Comparison of ENCODE assay signal across 10 cellular contexts in genomic region chr3:183073839-183074615, GRCh38. TPM values are rescaled to one million over a fixed set of nuclear protein-coding genes. Genes with fewer than 3 reads are reported as not detected.
DNase-seq lines count a peak whose midpoint lies in the region; ATAC-seq and TF ChIP-seq lines count a peak whose summit lies in the region.
"Had no signal": no experiment of that assay in that cellular context is flagged by ENCODE, and none has a peak within 500 bp of the region (broad histone marks: within the 10 kb centered on the region; RNA-seq: fewer than 3 reads in every experiment).

No MANE protein-coding gene starts in this region.

- peak; percentile 67 for ATAC-seq in activated CD8-positive, alpha-beta T cell treated with anti-CD3 and anti-CD28 coated beads for 36 hours
- ATAC-seq in activated CD8-positive, alpha-beta T cell treated with anti-CD3 and anti-CD28 coated beads, Interleukin-2, amount 10 ng/mL, durations not matched to agents 7 days and 5 days: no peak
- no peak for ATAC-seq in T-helper 17 cell
- no peak for ATAC-seq in HG02798 (IDR thresholded peaks at IDR 0.05; ENCODE audit: poor library complexity, unreplicated experiment)
- ATAC-seq in HG03442 (IDR thresholded peaks at IDR 0.05; ENCODE audit: unreplicated experiment): no peak

- intact Hi-C loops in activated CD8-positive, alpha-beta T cell treated with anti-CD3 and anti-CD28 coated beads for 36 hours (cut with micrococcal nuclease): no loop called here

- peaks cover 60% of the 10 kb centered on the region for H3K36me3 Mint-ChIP-seq in activated CD8-positive, alpha-beta T cell treated with anti-CD3 and anti-CD28 coated beads for 36 hours (ENCODE audit: low read depth)
- H3K36me3 Mint-ChIP-seq in activated CD8-positive, alpha-beta T cell treated with anti-CD3 and anti-CD28 coated beads, Interleukin-2, amount 10 ng/mL, durations not matched to agents 7 days and 5 days (ENCODE audit: low read depth): peaks cover 63% of the 10 kb centered on the region
- H3K36me3 Mint-ChIP-seq in T-helper 17 cell (ENCODE audit: low read depth): peaks cover 1% of the 10 kb centered on the region

- CTCF ChIA-PET in activated CD8-positive, alpha-beta T cell treated with anti-CD3 and anti-CD28 coated beads for 36 hours (lab: Charles Lee): interaction anchor here (1.4 kb wide), 2 partner anchors 12 kb away, joined by 3 to 5 read pairs; no protein-coding TSS in a partner anchor
- CTCF ChIA-PET in activated CD8-positive, alpha-beta T cell treated with anti-CD3 and anti-CD28 coated beads, Interleukin-2, amount 10 ng/mL, durations not matched to agents 7 days and 5 days (lab: Charles Lee): interaction anchor here (1.1 to 1.4 kb wide), 2 partner anchors 10 to 12 kb away, joined by 4 to 6 read pairs; no protein-coding TSS in a partner anchor

- DNase-seq in activated CD8-positive, alpha-beta T cell treated with anti-CD3 and anti-CD28 coated beads for 36 hours: peak; percentile 12
- DNase-seq in activated CD8-positive, alpha-beta T cell treated with anti-CD3 and anti-CD28 coated beads, Interleukin-2, amount 10 ng/mL, durations not matched to agents 7 days and 5 days: no peak
- DNase-seq in T-helper 17 cell (no peak), fibroblast of the conjunctiva (ENCODE audit: low read depth) (peak; percentile 32)
- DNase-seq in stimulated activated CD8-positive, alpha-beta memory T cell treated with anti-CD3 and anti-CD28 coated beads, Interleukin-4, amount 100 ng/mL, for 48 hours: no peak
- DNase-seq: activated gamma-delta T cell treated with Interleukin-2 at 50 U/mL for 16 hours, immature natural killer cell had no signal

- peaks cover 16% of the 10 kb centered on the region for H3K4me1 Mint-ChIP-seq in activated CD8-positive, alpha-beta T cell treated with anti-CD3 and anti-CD28 coated beads for 36 hours (ENCODE audit: low read depth)
- H3K4me1 Mint-ChIP-seq in activated CD8-positive, alpha-beta T cell treated with anti-CD3 and anti-CD28 coated beads, Interleukin-2, amount 10 ng/mL, durations not matched to agents 7 days and 5 days (ENCODE audit: low read depth): peaks cover 11% of the 10 kb centered on the region
- H3K4me1 Mint-ChIP-seq in T-helper 17 cell: peaks cover 4% of the 10 kb centered on the region

- no peaks in the 10 kb centered on the region for H3K27me3 Mint-ChIP-seq in activated CD8-positive, alpha-beta T cell treated with anti-CD3 and anti-CD28 coated beads for 36 hours
- H3K27me3 Mint-ChIP-seq in activated CD8-positive, alpha-beta T cell treated with anti-CD3 and anti-CD28 coated beads, Interleukin-2, amount 10 ng/mL, durations not matched to agents 7 days and 5 days (ENCODE audit: low read depth): no peaks in the 10 kb centered on the region
- no peaks in the 10 kb centered on the region for H3K27me3 Mint-ChIP-seq in T-helper 17 cell

- TF ChIP-seq CTCF in activated CD8-positive, alpha-beta T cell treated with anti-CD3 and anti-CD28 coated beads for 36 hours (IDR thresholded peaks at IDR 0.05): no peak

- peaks cover 8% of the 10 kb centered on the region for H3K9me3 Mint-ChIP-seq in activated CD8-positive, alpha-beta T cell treated with anti-CD3 and anti-CD28 coated beads for 36 hours
- peaks cover 17% of the 10 kb centered on the region for H3K9me3 Mint-ChIP-seq in activated CD8-positive, alpha-beta T cell treated with anti-CD3 and anti-CD28 coated beads, Interleukin-2, amount 10 ng/mL, durations not matched to agents 7 days and 5 days (ENCODE audit: insufficient read depth)
- H3K9me3 Mint-ChIP-seq: immature natural killer cell had no signal

- POLR2A ChIA-PET in activated CD8-positive, alpha-beta T cell treated with anti-CD3 and anti-CD28 coated beads for 36 hours (lab: Charles Lee): no interaction called here
- POLR2A ChIA-PET in activated CD8-positive, alpha-beta T cell treated with anti-CD3 and anti-CD28 coated beads, Interleukin-2, amount 10 ng/mL, durations not matched to agents 7 days and 5 days (lab: Charles Lee): no interaction called here

- H3K4me3 Mint-ChIP-seq in activated CD8-positive, alpha-beta T cell treated with anti-CD3 and anti-CD28 coated beads for 36 hours: no peak overlapping the region
- H3K4me3 Mint-ChIP-seq in activated CD8-positive, alpha-beta T cell treated with anti-CD3 and anti-CD28 coated beads, Interleukin-2, amount 10 ng/mL, durations not matched to agents 7 days and 5 days: no peak overlapping the region
- no peak overlapping the region for H3K4me3 Mint-ChIP-seq in T-helper 17 cell
- H3K4me3 Mint-ChIP-seq: immature natural killer cell had no signal

- H3K27ac ChIP-seq in temporal lobe (ENCODE audit: low read depth, low read length): peak overlapping the region; percentile 54

- H3K27ac Mint-ChIP-seq in activated CD8-positive, alpha-beta T cell treated with anti-CD3 and anti-CD28 coated beads for 36 hours: no peak overlapping the region
- H3K27ac Mint-ChIP-seq in activated CD8-positive, alpha-beta T cell treated with anti-CD3 and anti-CD28 coated beads, Interleukin-2, amount 10 ng/mL, durations not matched to agents 7 days and 5 days: no peak overlapping the region
- H3K27ac Mint-ChIP-seq in T-helper 17 cell: peak overlapping the region; percentile 41

- no peaks in the 10 kb centered on the region for H3K9me3 ChIP-seq in T-helper 17 cell (ENCODE audit: control insufficient read depth, low read length, poor library complexity, severe bottlenecking)

RNA-seq across cellular contexts. Expression of gene MCCC1, which starts 25.3 kb away (rescaled TPM):
- 10 to 100 TPM; 35.0 to 38.0 TPM for total RNA-seq in activated CD8-positive, alpha-beta T cell treated with anti-CD3 and anti-CD28 coated beads for 36 hours
- 10 to 100 TPM; 30.1 to 32.7 TPM for total RNA-seq in activated CD8-positive, alpha-beta T cell treated with anti-CD3 and anti-CD28 coated beads, Interleukin-2, amount 10 ng/mL, durations not matched to agents 7 days and 5 days
- total RNA-seq in T-helper 17 cell: 10 to 100 TPM; 17.5 to 17.6 TPM
- 30.0 TPM for total RNA-seq in temporal lobe

Comparison
In these comparisons a context has a peak if more than half of its experiments do, and no peak if none do; other contexts are left out.
1. DNase-seq: peak in activated CD8-positive, alpha-beta T cell treated with anti-CD3 and anti-CD28 coated beads for 36 hours (single experiment) and fibroblast of the conjunctiva (single experiment); none in activated CD8-positive, alpha-beta T cell treated with anti-CD3 and anti-CD28 coated beads, Interleukin-2, amount 10 ng/mL, durations not matched to agents 7 days and 5 days (single experiment), T-helper 17 cell (0 of 3) and stimulated activated CD8-positive, alpha-beta memory T cell treated with anti-CD3 and anti-CD28 coated beads, Interleukin-4, amount 100 ng/mL, for 48 hours (single experiment).